In the genomic region with DNA sequence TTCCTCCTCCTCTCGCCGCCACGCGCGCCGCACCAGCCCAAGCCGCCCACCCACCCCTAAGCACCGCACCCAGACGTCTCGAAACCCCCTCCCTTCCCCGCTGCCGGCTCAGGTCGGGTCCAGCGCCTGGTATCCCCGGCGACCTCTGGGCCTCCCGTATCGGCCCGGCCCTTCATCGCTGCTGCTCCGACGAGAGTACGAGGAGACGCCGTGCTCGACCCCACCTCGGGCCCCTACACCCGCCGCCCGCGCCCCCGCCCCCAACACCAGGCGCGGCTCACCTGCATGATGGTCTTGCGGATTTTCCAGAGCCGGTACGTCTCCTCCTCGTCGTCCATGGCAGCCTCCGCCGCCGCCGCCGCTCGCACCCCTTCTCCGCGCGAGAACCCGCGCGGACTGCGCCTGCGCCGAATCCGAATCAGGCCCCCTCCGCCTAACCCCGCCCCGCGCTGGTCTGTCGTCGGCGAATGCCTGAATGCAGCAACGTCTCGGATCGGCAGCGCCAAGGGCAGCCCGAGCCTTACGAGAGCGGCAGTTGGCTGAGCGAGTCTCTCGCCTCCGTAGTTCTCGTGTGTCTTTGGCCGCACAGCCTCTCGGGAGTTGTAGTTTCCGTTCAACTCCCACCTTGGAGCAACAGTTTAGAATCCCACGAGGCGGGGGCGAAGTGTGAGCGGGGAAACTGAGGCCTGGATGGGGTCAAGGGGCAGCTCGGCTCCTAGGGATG, we compare ENCODE assay signal across 8 cellular contexts. TPM values are rescaled to one million over a fixed set of nuclear protein-coding genes. Genes with fewer than 3 reads are reported as not detected.
DNase-seq lines count a peak whose midpoint lies in the region; ATAC-seq, FAIRE-seq and TF ChIP-seq lines count a peak whose summit lies in the region.

Gene POLR2E (minus strand): TSS at position 398 of the 724 bp plus-strand sequence. CDS start 60 bp downstream, at position 338.

- H3K27ac ChIP-seq in angular gyrus (ENCODE audit: low read depth, low read length) (peak within 1 kb of the TSS; percentile 67), psoas muscle (peak within 1 kb of the TSS; percentile 73)

- 0% methylated on average over 61 to 81 of the region's 81 CpGs for WGBS in psoas muscle, 3 donors

- ATAC-seq in HG02870 (IDR thresholded peaks at IDR 0.05; ENCODE audit: unreplicated experiment) (peak; percentile 79), left ventricle myocardium superior (peak; percentile 96), psoas muscle (peak; percentile 96 to 98 (median 97))

- H3K4me3 ChIP-seq in psoas muscle, result peak within 1 kb of the TSS; percentile 78

- intact Hi-C loops in left ventricle myocardium superior (cut with micrococcal nuclease) (no loop called here), psoas muscle (cut with DNase I) (loop anchor here (5.0 kb wide), 1 partner anchor 53 kb away; the partner anchor contains the start of gene ABCA7 (in 2 of the 2))

- peak; percentile 48 for FAIRE-seq in urothelium cell line (lab: Jason Lieb, UNC)

- H3K9me3 ChIP-seq in psoas muscle, result no peaks in the 10 kb centered on the region

- TF ChIP-seq CTCF in GM13976 (IDR thresholded peaks at IDR 0.05; ENCODE audit: borderline replicate concordance, control extremely low read depth, extremely low read depth, insufficient read depth, missing control alignments), result no peak
- no peak for TF ChIP-seq CTCF in psoas muscle (IDR thresholded peaks at IDR 0.05)

- H3K36me3 ChIP-seq in psoas muscle (ENCODE audit: insufficient read depth in 1 of 2, low read depth in 1 of 2), result peaks cover 0 to 36% of the 10 kb centered on the region in 2 donors

- in situ Hi-C loops in GM13976 (cut with MboI; ENCODE audit: low sequenced_read_pairs, unreplicated experiment), result no loop called here

- no peaks in the 10 kb centered on the region for H3K27me3 ChIP-seq in psoas muscle (ENCODE audit: insufficient read depth in 3 of 3, low read length in 2 of 3)

- DNase-seq in GM13976 (ENCODE audit: low spot score) (peak; percentile 97), NCI-H1694 (lab: John Stamatoyannopoulos, UW) (peak; percentile 88), T-helper 2 cell (peak; percentile 95 to 98 (median 98)), left ventricle myocardium superior (peak; percentile 99), psoas muscle (peak; percentile 98 to 100), urothelium cell line (ENCODE audit: low spot score) (peak; percentile 93)

- H3K4me1 ChIP-seq in psoas muscle, result peaks cover 15% of the 10 kb centered on the region

RNA-seq across cellular contexts. Expression of gene POLR2E, which starts in this region (rescaled TPM):
- total RNA-seq in left ventricle myocardium superior, result 148 TPM
- 100 to 1,000 TPM; 133 to 147 (median 143) TPM for total RNA-seq in psoas muscle
- 100 to 1,000 TPM; 170 to 243 (median 217) TPM for polyA plus RNA-seq in psoas muscle

Comparison
In these comparisons a context has a peak if more than half of its experiments do, and no peak if none do; other contexts are left out.
1. Peak in every context shown above with its lines: DNase-seq, ATAC-seq, H3K4me3 ChIP-seq and H3K27ac ChIP-seq.